In the genomic region with DNA sequence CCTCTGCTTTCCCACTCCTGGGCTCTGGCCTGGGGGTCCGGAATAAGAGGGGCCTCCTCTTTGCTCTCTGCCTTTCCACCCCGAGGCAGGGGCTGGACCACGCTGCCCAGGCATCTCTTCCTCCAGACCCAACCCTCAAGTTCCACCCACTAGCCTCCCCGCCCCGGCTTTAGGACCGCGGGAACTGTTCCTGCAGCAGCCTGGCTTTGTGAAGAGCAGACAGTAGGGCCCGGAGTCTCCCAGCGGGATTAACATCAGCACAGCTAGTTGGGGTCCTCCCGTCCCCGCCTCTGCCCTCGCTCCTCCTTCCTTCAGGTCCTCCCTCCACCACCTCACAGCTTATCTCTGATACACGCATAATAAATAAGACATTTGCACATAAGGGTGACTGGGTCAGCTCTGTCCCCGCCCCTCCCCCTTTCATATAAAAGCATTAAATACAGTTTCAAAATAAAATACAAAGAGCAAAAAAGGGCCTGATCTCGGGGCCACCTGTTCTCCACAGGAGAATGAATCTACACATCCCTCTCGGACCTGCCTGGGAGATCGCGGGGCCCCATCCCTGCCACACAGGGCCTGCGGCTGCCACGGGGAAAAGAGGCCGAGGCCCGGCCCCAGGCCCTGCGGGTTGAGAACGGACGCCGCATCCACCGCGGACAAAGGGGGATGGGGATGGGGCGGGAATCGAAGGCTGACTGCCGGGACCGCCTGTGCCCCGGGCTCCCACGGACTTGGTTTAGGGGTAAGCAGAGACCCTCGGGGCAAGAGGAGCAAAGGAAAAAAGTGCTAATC, we compare ENCODE assay signal across 9 cellular contexts. TPM values are rescaled to one million over a fixed set of nuclear protein-coding genes. Genes with fewer than 3 reads are reported as not detected.
DNase-seq lines count a peak whose midpoint lies in the region; ATAC-seq and TF ChIP-seq lines count a peak whose summit lies in the region.
"Had no signal": no experiment of that assay in that cellular context is flagged by ENCODE, and none has a peak within 500 bp of the region (broad histone marks: within the 10 kb centered on the region; RNA-seq: fewer than 3 reads in every experiment).

No MANE protein-coding gene starts in this region.

- H3K27me3 Mint-ChIP-seq in activated T-helper 2 cell treated with anti-CD3 and anti-CD28 coated beads, Interferon-gamma antibody, Interleukin-2, Interleukin-4, amounts not matched to agents 10 μg/mL and 5 μg/mL and 100 μg/mL, durations not matched to agents 14 hours and 24 hours and 36 hours (ENCODE audit: low read depth) = no peaks in the 10 kb centered on the region

- H3K4me1 Mint-ChIP-seq in activated T-helper 2 cell treated with anti-CD3 and anti-CD28 coated beads, Interferon-gamma antibody, Interleukin-2, Interleukin-4, amounts not matched to agents 10 μg/mL and 5 μg/mL and 100 μg/mL, durations not matched to agents 14 hours and 24 hours and 36 hours (ENCODE audit: low read depth) = peaks cover under 1% of the 10 kb centered on the region

- TF ChIP-seq POLR2A in prostate gland (IDR thresholded peaks at IDR 0.05) = no peak

- H3K27ac ChIP-seq in right cardiac atrium (ENCODE audit: low read length) = no peak overlapping the region
- peak overlapping the region; percentile 42 to 48 for H3K27ac ChIP-seq in prostate gland
- H3K27ac ChIP-seq: VCaP had no signal

- H3K27ac Mint-ChIP-seq in activated T-helper 2 cell treated with anti-CD3 and anti-CD28 coated beads, Interferon-gamma antibody, Interleukin-2, Interleukin-4, amounts not matched to agents 10 μg/mL and 5 μg/mL and 100 μg/mL, durations not matched to agents 14 hours and 24 hours and 36 hours = no peak overlapping the region

- WGBS in right cardiac atrium = 34% methylated on average over 35 of the region's 35 CpGs
- 55% methylated on average over 35 of the region's 35 CpGs for WGBS in prostate gland

- peaks cover 41% of the 10 kb centered on the region for H3K4me1 ChIP-seq in adipocyte (ENCODE audit: control insufficient read depth, insufficient read depth, low read length)
- peaks cover 1% of the 10 kb centered on the region for H3K4me1 ChIP-seq in right cardiac atrium (ENCODE audit: control insufficient read depth, insufficient read depth, low read length)
- peaks cover 7% of the 10 kb centered on the region for H3K4me1 ChIP-seq in prostate gland (replicated peaks)

- H3K27me3 ChIP-seq in GM06990 (replicated peaks; ENCODE audit: control insufficient read depth, insufficient read depth, low read length) (no peaks in the 10 kb centered on the region), adipocyte (replicated peaks; ENCODE audit: control insufficient read depth, insufficient read depth, low read length) (no peaks in the 10 kb centered on the region), right cardiac atrium (ENCODE audit: control insufficient read depth, insufficient read depth) (no peaks in the 10 kb centered on the region), prostate gland (replicated peaks; ENCODE audit: insufficient read depth) (no peaks in the 10 kb centered on the region)

- H3K36me3 Mint-ChIP-seq in activated T-helper 2 cell treated with anti-CD3 and anti-CD28 coated beads, Interferon-gamma antibody, Interleukin-2, Interleukin-4, amounts not matched to agents 10 μg/mL and 5 μg/mL and 100 μg/mL, durations not matched to agents 14 hours and 24 hours and 36 hours (ENCODE audit: low read depth) = peaks cover 5% of the 10 kb centered on the region

- intact Hi-C loops in right cardiac atrium (cut with DNase I) = loop anchor here in 1 of 4 donors (10.0 kb wide), 1 partner anchor 183 kb away; no protein-coding TSS in a partner anchor
- intact Hi-C loops in prostate gland (cut with DNase I) = no loop called here
- intact Hi-C loops in activated T-helper 2 cell treated with anti-CD3 and anti-CD28 coated beads, Interferon-gamma antibody, Interleukin-2, Interleukin-4, amounts not matched to agents 10 μg/mL and 5 μg/mL and 100 μg/mL, durations not matched to agents 14 hours and 24 hours and 36 hours (cut with micrococcal nuclease) = no loop called here

- no peak overlapping the region for H3K4me3 ChIP-seq in GM06990 (replicated peaks; ENCODE audit: low read depth, low read length)
- peak overlapping the region; percentile 77 for H3K4me3 ChIP-seq in adipocyte (ENCODE audit: low read length)
- peak overlapping the region; percentile 59 for H3K4me3 ChIP-seq in right cardiac atrium (ENCODE audit: low read length)
- peak overlapping the region; percentile 27 to 35 for H3K4me3 ChIP-seq in prostate gland

- H3K36me3 ChIP-seq in GM06990 (ENCODE audit: control insufficient read depth, insufficient read depth, low read length) (peaks cover 1% of the 10 kb centered on the region), adipocyte (ENCODE audit: control insufficient read depth, insufficient read depth, low read length, severe bottlenecking) (peaks cover 40% of the 10 kb centered on the region), prostate gland (no peaks in the 10 kb centered on the region)

- H3K4me3 Mint-ChIP-seq in activated T-helper 2 cell treated with anti-CD3 and anti-CD28 coated beads, Interferon-gamma antibody, Interleukin-2, Interleukin-4, amounts not matched to agents 10 μg/mL and 5 μg/mL and 100 μg/mL, durations not matched to agents 14 hours and 24 hours and 36 hours (ENCODE audit: low read depth) = no peak overlapping the region

- DNase-seq in GM06990 (ENCODE audit: extremely low read depth, insufficient read length) (peak; percentile 9), adipocyte (ENCODE audit: low read depth) (no peak), right cardiac atrium (peak; percentile 37 to 72 (median 67)), prostate gland (ENCODE audit: low spot score) (no peak), NCI-H1417 (lab: John Stamatoyannopoulos, UW) (no peak), OCI-M2 (lab: John Stamatoyannopoulos, UW; ENCODE audit: unreplicated experiment) (no peak), SHP77 (lab: John Stamatoyannopoulos, UW) (no peak)
- DNase-seq in activated T-helper 2 cell treated with anti-CD3 and anti-CD28 coated beads, Interferon-gamma antibody, Interleukin-2, Interleukin-4, amounts not matched to agents 10 μg/mL and 5 μg/mL and 100 μg/mL, durations not matched to agents 14 hours and 24 hours and 36 hours (ENCODE audit: low spot score) = no peak

- ATAC-seq in right cardiac atrium = peak in 1 of 2 donors; percentile 4

- no peaks in the 10 kb centered on the region for H3K9me3 ChIP-seq in adipocyte (ENCODE audit: control insufficient read depth, low read length)
- H3K9me3 ChIP-seq in right cardiac atrium (ENCODE audit: control insufficient read depth, low read length) = no peaks in the 10 kb centered on the region
- no peaks in the 10 kb centered on the region for H3K9me3 ChIP-seq in prostate gland

- TF ChIP-seq CTCF in GM06990 (IDR thresholded peaks at IDR 0.05; ENCODE audit: insufficient read depth, low read length, poor library complexity, severe bottlenecking) (no peak), prostate gland (IDR thresholded peaks at IDR 0.05) (no peak)

- peak overlapping the region; percentile 80 for H3K9ac ChIP-seq in adipocyte (ENCODE audit: low read length)

- H3K9me3 Mint-ChIP-seq in activated T-helper 2 cell treated with anti-CD3 and anti-CD28 coated beads, Interferon-gamma antibody, Interleukin-2, Interleukin-4, amounts not matched to agents 10 μg/mL and 5 μg/mL and 100 μg/mL, durations not matched to agents 14 hours and 24 hours and 36 hours = no peaks in the 10 kb centered on the region

RNA-seq across cellular contexts. Expression of a gene that starts 6.5 kb away (rescaled TPM):
- total RNA-seq in right cardiac atrium = 10 to 100 TPM; 13.9 to 17.7 (median 15.4) TPM
- 7.9 TPM for polyA plus RNA-seq in right cardiac atrium
- 10 to 100 TPM; 13.9 to 32.7 TPM for total RNA-seq in prostate gland
- 7.0 and 8.9 TPM in 2 replicates for total RNA-seq in activated T-helper 2 cell treated with anti-CD3 and anti-CD28 coated beads, Interferon-gamma antibody, Interleukin-2, Interleukin-4, amounts not matched to agents 10 μg/mL and 5 μg/mL and 100 μg/mL, durations not matched to agents 14 hours and 24 hours and 36 hours

RNA-seq across cellular contexts. Expression of a gene that starts 51.2 kb away (rescaled TPM):
- total RNA-seq in right cardiac atrium = 10 to 100 TPM; 12.8 to 18.8 (median 17.4) TPM
- 13.6 TPM for polyA plus RNA-seq in right cardiac atrium
- 10 to 100 TPM; 17.8 to 36.2 TPM for total RNA-seq in prostate gland
- 67.0 and 69.2 TPM in 2 replicates for total RNA-seq in activated T-helper 2 cell treated with anti-CD3 and anti-CD28 coated beads, Interferon-gamma antibody, Interleukin-2, Interleukin-4, amounts not matched to agents 10 μg/mL and 5 μg/mL and 100 μg/mL, durations not matched to agents 14 hours and 24 hours and 36 hours

Comparison
In these comparisons a context has a peak if more than half of its experiments do, and no peak if none do; other contexts are left out.
1. DNase-seq: peak in GM06990 (single experiment) and right cardiac atrium (3 of 3); none in adipocyte (single experiment), prostate gland (single experiment), NCI-H1417 (0 of 3), OCI-M2 (single experiment), SHP77 (0 of 2) and activated T-helper 2 cell treated with anti-CD3 and anti-CD28 coated beads, Interferon-gamma antibody, Interleukin-2, Interleukin-4, amounts not matched to agents 10 μg/mL and 5 μg/mL and 100 μg/mL, durations not matched to agents 14 hours and 24 hours and 36 hours (single experiment).